ENCODE assay signal across 2 cellular contexts in genomic region chr10:97842114-97842513, GRCh38. TPM values are rescaled to one million over a fixed set of nuclear protein-coding genes. Genes with fewer than 3 reads are reported as not detected.
"Had no signal": no experiment of that assay in that cellular context is flagged by ENCODE, and none has a peak within 500 bp of the region (broad histone marks: within the 10 kb centered on the region; RNA-seq: fewer than 3 reads in every experiment).

No MANE protein-coding gene starts in this region.

RNA-seq across cellular contexts. Expression of gene GOLGA7B, which starts 7.5 kb away (rescaled TPM):
- total RNA-seq: skeletal muscle tissue, smooth muscle cell had no signal
- polyA plus RNA-seq: smooth muscle cell had no signal
